Comparison of ENCODE assay signal across 1 cellular context in the genomic region with DNA sequence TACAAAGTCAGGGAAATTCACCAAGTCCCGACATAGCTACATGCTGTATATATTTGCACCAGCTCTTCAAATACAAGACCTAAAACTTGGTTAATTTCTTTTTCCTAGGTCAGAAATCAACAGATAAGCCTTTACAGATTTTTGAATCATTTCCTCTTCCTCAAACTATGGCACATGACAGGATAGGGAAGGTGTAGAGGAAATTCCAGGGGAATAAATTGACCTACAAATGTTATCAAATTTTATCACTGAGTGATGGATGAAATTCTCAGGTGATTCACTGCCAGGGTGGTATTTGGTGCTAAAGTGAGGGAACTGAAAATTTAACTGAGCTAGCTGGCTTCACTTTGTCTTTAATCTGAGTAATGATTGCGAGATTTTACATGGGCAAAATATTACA.
TF ChIP-seq lines count a peak whose summit lies in the region.

No MANE protein-coding gene starts in this region.

TF ChIP-seq in SK-N-SH treated with all-trans-retinoic acid at 6 μM for 48 hours, 23 proteins besides CTCF, POLR2A, EP300 and RAD21 (continued from another document):
- TF ChIP-seq, protein P1, sequence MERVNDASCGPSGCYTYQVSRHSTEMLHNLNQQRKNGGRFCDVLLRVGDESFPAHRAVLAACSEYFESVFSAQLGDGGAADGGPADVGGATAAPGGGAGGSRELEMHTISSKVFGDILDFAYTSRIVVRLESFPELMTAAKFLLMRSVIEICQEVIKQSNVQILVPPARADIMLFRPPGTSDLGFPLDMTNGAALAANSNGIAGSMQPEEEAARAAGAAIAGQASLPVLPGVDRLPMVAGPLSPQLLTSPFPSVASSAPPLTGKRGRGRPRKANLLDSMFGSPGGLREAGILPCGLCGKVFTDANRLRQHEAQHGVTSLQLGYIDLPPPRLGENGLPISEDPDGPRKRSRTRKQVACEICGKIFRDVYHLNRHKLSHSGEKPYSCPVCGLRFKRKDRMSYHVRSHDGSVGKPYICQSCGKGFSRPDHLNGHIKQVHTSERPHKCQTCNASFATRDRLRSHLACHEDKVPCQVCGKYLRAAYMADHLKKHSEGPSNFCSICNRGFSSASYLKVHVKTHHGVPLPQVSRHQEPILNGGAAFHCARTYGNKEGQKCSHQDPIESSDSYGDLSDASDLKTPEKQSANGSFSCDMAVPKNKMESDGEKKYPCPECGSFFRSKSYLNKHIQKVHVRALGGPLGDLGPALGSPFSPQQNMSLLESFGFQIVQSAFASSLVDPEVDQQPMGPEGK (CRISPR knock-in tag; IDR thresholded peaks at IDR 0.05; ENCODE audit: borderline replicate concordance): no peak
- TF ChIP-seq CSDC2 (CRISPR knock-in tag; IDR thresholded peaks at IDR 0.05) (no peak), GLIS3 (CRISPR knock-in tag; IDR thresholded peaks at IDR 0.05) (no peak), ZNF565 (CRISPR knock-in tag; conservative IDR thresholded peaks at IDR 0.05; ENCODE audit: low read depth) (no peak), ESRRG (CRISPR knock-in tag; IDR thresholded peaks at IDR 0.05) (no peak), ZFP30 (CRISPR knock-in tag; IDR thresholded peaks at IDR 0.05) (no peak), BACH2 (CRISPR knock-in tag; IDR thresholded peaks at IDR 0.05; ENCODE audit: borderline replicate concordance) (no peak), OSR1 (CRISPR knock-in tag; IDR thresholded peaks at IDR 0.05) (no peak)
- TF ChIP-seq, protein P2, sequence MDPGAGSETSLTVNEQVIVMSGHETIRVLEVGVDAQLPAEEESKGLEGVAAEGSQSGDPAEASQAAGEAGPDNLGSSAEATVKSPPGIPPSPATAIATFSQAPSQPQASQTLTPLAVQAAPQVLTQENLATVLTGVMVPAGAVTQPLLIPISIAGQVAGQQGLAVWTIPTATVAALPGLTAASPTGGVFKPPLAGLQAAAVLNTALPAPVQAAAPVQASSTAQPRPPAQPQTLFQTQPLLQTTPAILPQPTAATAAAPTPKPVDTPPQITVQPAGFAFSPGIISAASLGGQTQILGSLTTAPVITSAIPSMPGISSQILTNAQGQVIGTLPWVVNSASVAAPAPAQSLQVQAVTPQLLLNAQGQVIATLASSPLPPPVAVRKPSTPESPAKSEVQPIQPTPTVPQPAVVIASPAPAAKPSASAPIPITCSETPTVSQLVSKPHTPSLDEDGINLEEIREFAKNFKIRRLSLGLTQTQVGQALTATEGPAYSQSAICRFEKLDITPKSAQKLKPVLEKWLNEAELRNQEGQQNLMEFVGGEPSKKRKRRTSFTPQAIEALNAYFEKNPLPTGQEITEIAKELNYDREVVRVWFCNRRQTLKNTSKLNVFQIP (CRISPR knock-in tag; IDR thresholded peaks at IDR 0.05; ENCODE audit: borderline replicate concordance, low read depth): no peak
- TF ChIP-seq, protein P3, sequence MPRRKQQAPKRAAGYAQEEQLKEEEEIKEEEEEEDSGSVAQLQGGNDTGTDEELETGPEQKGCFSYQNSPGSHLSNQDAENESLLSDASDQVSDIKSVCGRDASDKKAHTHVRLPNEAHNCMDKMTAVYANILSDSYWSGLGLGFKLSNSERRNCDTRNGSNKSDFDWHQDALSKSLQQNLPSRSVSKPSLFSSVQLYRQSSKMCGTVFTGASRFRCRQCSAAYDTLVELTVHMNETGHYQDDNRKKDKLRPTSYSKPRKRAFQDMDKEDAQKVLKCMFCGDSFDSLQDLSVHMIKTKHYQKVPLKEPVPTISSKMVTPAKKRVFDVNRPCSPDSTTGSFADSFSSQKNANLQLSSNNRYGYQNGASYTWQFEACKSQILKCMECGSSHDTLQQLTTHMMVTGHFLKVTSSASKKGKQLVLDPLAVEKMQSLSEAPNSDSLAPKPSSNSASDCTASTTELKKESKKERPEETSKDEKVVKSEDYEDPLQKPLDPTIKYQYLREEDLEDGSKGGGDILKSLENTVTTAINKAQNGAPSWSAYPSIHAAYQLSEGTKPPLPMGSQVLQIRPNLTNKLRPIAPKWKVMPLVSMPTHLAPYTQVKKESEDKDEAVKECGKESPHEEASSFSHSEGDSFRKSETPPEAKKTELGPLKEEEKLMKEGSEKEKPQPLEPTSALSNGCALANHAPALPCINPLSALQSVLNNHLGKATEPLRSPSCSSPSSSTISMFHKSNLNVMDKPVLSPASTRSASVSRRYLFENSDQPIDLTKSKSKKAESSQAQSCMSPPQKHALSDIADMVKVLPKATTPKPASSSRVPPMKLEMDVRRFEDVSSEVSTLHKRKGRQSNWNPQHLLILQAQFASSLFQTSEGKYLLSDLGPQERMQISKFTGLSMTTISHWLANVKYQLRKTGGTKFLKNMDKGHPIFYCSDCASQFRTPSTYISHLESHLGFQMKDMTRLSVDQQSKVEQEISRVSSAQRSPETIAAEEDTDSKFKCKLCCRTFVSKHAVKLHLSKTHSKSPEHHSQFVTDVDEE (CRISPR knock-in tag; IDR thresholded peaks at IDR 0.05): no peak
- TF ChIP-seq, protein P4, sequence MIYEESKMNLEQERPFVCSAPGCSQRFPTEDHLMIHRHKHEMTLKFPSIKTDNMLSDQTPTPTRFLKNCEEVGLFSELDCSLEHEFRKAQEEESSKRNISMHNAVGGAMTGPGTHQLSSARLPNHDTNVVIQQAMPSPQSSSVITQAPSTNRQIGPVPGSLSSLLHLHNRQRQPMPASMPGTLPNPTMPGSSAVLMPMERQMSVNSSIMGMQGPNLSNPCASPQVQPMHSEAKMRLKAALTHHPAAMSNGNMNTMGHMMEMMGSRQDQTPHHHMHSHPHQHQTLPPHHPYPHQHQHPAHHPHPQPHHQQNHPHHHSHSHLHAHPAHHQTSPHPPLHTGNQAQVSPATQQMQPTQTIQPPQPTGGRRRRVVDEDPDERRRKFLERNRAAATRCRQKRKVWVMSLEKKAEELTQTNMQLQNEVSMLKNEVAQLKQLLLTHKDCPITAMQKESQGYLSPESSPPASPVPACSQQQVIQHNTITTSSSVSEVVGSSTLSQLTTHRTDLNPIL (CRISPR knock-in tag; IDR thresholded peaks at IDR 0.05; ENCODE audit: low read depth): no peak
